8 cellular contexts compared by ENCODE assay signal in the genomic region with DNA sequence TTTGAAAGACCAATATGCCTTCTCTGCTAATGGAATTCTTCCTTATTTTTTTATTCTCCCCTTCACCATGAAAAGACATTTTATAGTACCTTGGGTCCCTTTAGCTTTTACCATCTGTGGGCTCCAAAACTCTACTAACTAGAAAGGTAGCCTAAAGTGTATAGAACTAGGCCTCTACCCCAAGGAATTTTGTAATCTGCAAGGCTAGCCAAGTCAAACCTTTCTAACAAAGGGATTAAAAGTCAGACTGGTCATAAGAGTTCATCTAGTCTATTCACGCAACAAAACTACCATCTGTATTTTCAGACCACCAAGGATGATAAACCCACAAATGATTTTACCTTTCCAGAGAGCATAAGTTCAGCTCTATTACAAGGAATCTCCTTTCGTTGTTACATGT.
"Had no signal": no experiment of that assay in that cellular context is flagged by ENCODE, and none has a peak within 500 bp of the region (broad histone marks: within the 10 kb centered on the region; RNA-seq: fewer than 3 reads in every experiment).

No MANE protein-coding gene starts in this region.

- H3K4me1 Mint-ChIP-seq: GM23338, H9, IgD-negative memory B cell had no signal

- FAIRE-seq: H1, H54, HepG2 had no signal

- H2AFZ ChIP-seq: GM23338 had no signal

- DNase-seq: H9, HCEC 1CT, KBM-7 had no signal

- H3K27me3 Mint-ChIP-seq: IgD-negative memory B cell had no signal

- H3K4me3 ChIP-seq: GM23338 had no signal

- H3K4me2 ChIP-seq: GM23338 had no signal

- H3K4me3 Mint-ChIP-seq: GM23338, H9 had no signal

- H3K9me3 Mint-ChIP-seq: GM23338 had no signal

- H3K27ac Mint-ChIP-seq: GM23338, H9, IgD-negative memory B cell had no signal
